Comparison of ENCODE assay signal across 8 cellular contexts in genomic region chr1:156625436-156626078, GRCh38. TPM values are rescaled to one million over a fixed set of nuclear protein-coding genes. Genes with fewer than 3 reads are reported as not detected.
DNase-seq lines count a peak whose midpoint lies in the region; ATAC-seq, FAIRE-seq and TF ChIP-seq lines count a peak whose summit lies in the region.

No MANE protein-coding gene starts in this region.

- POLR2A ChIA-PET in CD4-positive, alpha-beta T cell (lab: Charles Lee), result interaction anchor here (0.8 kb wide), 1 partner anchor 125 kb away, joined by 3 read pairs; the partner anchor contains the start of gene MEF2D
- POLR2A ChIA-PET in activated B cell treated with CpG ODN at 0.5 μM for 24 hours (lab: Charles Lee), result interaction anchor here (1.0 to 1.2 kb wide), 2 partner anchors 31 to 53 kb away, joined by 3 read pairs; no protein-coding TSS in a partner anchor

- peak; percentile 94 for TF ChIP-seq CTCF in CD4-positive, alpha-beta T cell (IDR thresholded peaks at IDR 0.05)
- peak; percentile 27 for TF ChIP-seq CTCF in activated B cell treated with CpG ODN at 0.5 μM for 24 hours (IDR thresholded peaks at IDR 0.05)
- TF ChIP-seq CTCF in bronchial epithelial cell (IDR thresholded peaks at IDR 0.05; ENCODE audit: insufficient read depth, low read length, severe bottlenecking), result peak; percentile 83
- peak; percentile 92 for TF ChIP-seq CTCF in kidney epithelial cell (IDR thresholded peaks at IDR 0.05; ENCODE audit: insufficient read depth, low read length, poor library complexity, severe bottlenecking)

- H3K4me3 ChIP-seq in bronchial epithelial cell (ENCODE audit: low read depth, low read length) (no peak overlapping the region), kidney epithelial cell (ENCODE audit: low read depth, low read length) (no peak overlapping the region)

- FAIRE-seq in bronchial epithelial cell (lab: Jason Lieb, UNC), result no peak

- peaks cover 74% of the 10 kb centered on the region for H3K27me3 Mint-ChIP-seq in CD4-positive, alpha-beta T cell
- peaks cover 32% of the 10 kb centered on the region for H3K27me3 Mint-ChIP-seq in activated B cell treated with CpG ODN at 0.5 μM for 24 hours

- DNase-seq in CD4-positive, alpha-beta T cell, result peak; percentile 55 to 78 (median 63)
- DNase-seq in KBM-7, result peak; percentile 65
- peak; percentile 66 for DNase-seq in activated B cell treated with CpG ODN at 0.5 μM for 24 hours
- DNase-seq in bronchial epithelial cell (ENCODE audit: low read depth), result peak; percentile 21
- DNase-seq in kidney epithelial cell (ENCODE audit: low read depth), result no peak
- peak; percentile 77 for DNase-seq in stimulated activated CD4-positive, alpha-beta T cell treated with anti-CD3 and anti-CD28 coated beads, Interleukin-4, amount 100 ng/mL, for 1 hour

- H3K36me3 ChIP-seq in bronchial epithelial cell (ENCODE audit: control insufficient read depth, insufficient read depth, low read length) (no peaks in the 10 kb centered on the region), kidney epithelial cell (ENCODE audit: control insufficient read depth, insufficient read depth, low read length) (no peaks in the 10 kb centered on the region)

- peaks cover 6% of the 10 kb centered on the region for H3K4me1 Mint-ChIP-seq in CD4-positive, alpha-beta T cell (ENCODE audit: low read depth)
- peaks cover 12% of the 10 kb centered on the region for H3K4me1 Mint-ChIP-seq in activated B cell treated with CpG ODN at 0.5 μM for 24 hours

- no peak overlapping the region for H3K27ac ChIP-seq in CD4-positive, alpha-beta T cell (ENCODE audit: low read depth, low read length)

- no peaks in the 10 kb centered on the region for H3K9me3 ChIP-seq in CD4-positive, alpha-beta T cell (ENCODE audit: control insufficient read depth, low read length)

- peak overlapping the region; percentile 86 for H3K4me3 Mint-ChIP-seq in CD4-positive, alpha-beta T cell
- H3K4me3 Mint-ChIP-seq in activated B cell treated with CpG ODN at 0.5 μM for 24 hours, result peak overlapping the region; percentile 74

- CTCF ChIA-PET in CD4-positive, alpha-beta T cell (lab: Charles Lee), result interaction anchor here (0.8 to 2.4 kb wide), 7 partner anchors 12 to 100 kb away, joined by 3 to 12 read pairs (median 6); partner anchors contain the start of gene BCAN
- CTCF ChIA-PET in activated B cell treated with CpG ODN at 0.5 μM for 24 hours (lab: Charles Lee), result interaction anchor here (0.6 to 5.4 kb wide), 13 partner anchors 9 to 302 kb away, joined by 3 to 63 read pairs (median 5); partner anchors contain the start of gene NES

- ATAC-seq in CD4-positive, alpha-beta T cell (ENCODE audit: poor library complexity), result peak; percentile 78
- peak; percentile 71 for ATAC-seq in activated B cell treated with CpG ODN at 0.5 μM for 24 hours (ENCODE audit: low read depth)
- ATAC-seq in HG03571 (IDR thresholded peaks at IDR 0.05; ENCODE audit: unreplicated experiment), result no peak
- no peak for ATAC-seq in GM21529 (IDR thresholded peaks at IDR 0.05; ENCODE audit: unreplicated experiment)

- in situ Hi-C loops in KBM-7 (cut with MboI; ENCODE audit: low pct_unique_long_range_greater_than_20kb, low sequenced_read_pairs), result no loop called here

- intact Hi-C loops in CD4-positive, alpha-beta T cell (cut with DNase I, micrococcal nuclease), result loop anchor here (1.0 to 5.0 kb wide), 4 partner anchors 32 to 101 kb away; partner anchors contain the start of gene NES (in 1 of the 2)
- intact Hi-C loops in activated B cell treated with CpG ODN at 0.5 μM for 24 hours (cut with micrococcal nuclease), result loop anchor here (1.0 to 2.0 kb wide), 4 partner anchors 17 to 265 kb away; partner anchors contain the start of gene BCAN

- no peaks in the 10 kb centered on the region for H3K36me3 Mint-ChIP-seq in CD4-positive, alpha-beta T cell (ENCODE audit: low read depth)
- H3K36me3 Mint-ChIP-seq in activated B cell treated with CpG ODN at 0.5 μM for 24 hours (ENCODE audit: low read depth), result no peaks in the 10 kb centered on the region

- no peak overlapping the region for H3K27ac Mint-ChIP-seq in CD4-positive, alpha-beta T cell
- H3K27ac Mint-ChIP-seq in activated B cell treated with CpG ODN at 0.5 μM for 24 hours, result peak overlapping the region; percentile 3

- peaks cover 51% of the 10 kb centered on the region for H3K27me3 ChIP-seq in CD4-positive, alpha-beta T cell (ENCODE audit: control insufficient read depth, insufficient read depth, low read length)
- peaks cover 27% of the 10 kb centered on the region for H3K27me3 ChIP-seq in bronchial epithelial cell (ENCODE audit: control insufficient read depth, insufficient read depth, low read length)
- peaks cover 41% of the 10 kb centered on the region for H3K27me3 ChIP-seq in kidney epithelial cell (ENCODE audit: control insufficient read depth, insufficient read depth, low read length)

- no peaks in the 10 kb centered on the region for H3K9me3 Mint-ChIP-seq in CD4-positive, alpha-beta T cell
- no peaks in the 10 kb centered on the region for H3K9me3 Mint-ChIP-seq in activated B cell treated with CpG ODN at 0.5 μM for 24 hours

RNA-seq across cellular contexts. Expression of gene HAPLN2, which starts 6.3 kb away (rescaled TPM):
- total RNA-seq in CD4-positive, alpha-beta T cell, result under 1 TPM; 0.44 to 0.56 TPM
- total RNA-seq in activated B cell treated with CpG ODN at 0.5 μM for 24 hours (not detected in 2 replicates), bronchial epithelial cell (under 0.01 TPM in 1 of 2 replicates, not detected in the other), kidney epithelial cell (not detected in 2 replicates)

RNA-seq across cellular contexts. Expression of gene BCAN, which starts 16.4 kb away (rescaled TPM):
- not detected for total RNA-seq in CD4-positive, alpha-beta T cell
- 0.27 and 0.51 TPM in 2 replicates for total RNA-seq in activated B cell treated with CpG ODN at 0.5 μM for 24 hours
- total RNA-seq in bronchial epithelial cell, result not detected in 2 replicates
- total RNA-seq in kidney epithelial cell, result 0.14 and 0.17 TPM in 2 replicates

RNA-seq across cellular contexts. Expression of gene GPATCH4, which starts 24.3 kb away (rescaled TPM):
- total RNA-seq in CD4-positive, alpha-beta T cell, result 10 to 100 TPM; 35.3 to 36.3 TPM
- total RNA-seq in activated B cell treated with CpG ODN at 0.5 μM for 24 hours (64.6 and 71.8 TPM in 2 replicates), bronchial epithelial cell (15.9 and 29.2 TPM in 2 replicates), kidney epithelial cell (19.1 and 21.8 TPM in 2 replicates)

RNA-seq across cellular contexts. Expression of gene NAXE, which starts 34.0 kb away (rescaled TPM):
- total RNA-seq in CD4-positive, alpha-beta T cell, result 10 to 100 TPM; 23.3 to 27.8 TPM
- total RNA-seq in activated B cell treated with CpG ODN at 0.5 μM for 24 hours (75.6 and 84.5 TPM in 2 replicates), bronchial epithelial cell (142 and 154 TPM in 2 replicates), kidney epithelial cell (83.8 and 115 TPM in 2 replicates)

RNA-seq across cellular contexts. Expression of gene TTC24, which starts 46.0 kb away (rescaled TPM):
- total RNA-seq in CD4-positive, alpha-beta T cell, result 1 to 10 TPM; 5.7 to 8.1 TPM
- total RNA-seq in activated B cell treated with CpG ODN at 0.5 μM for 24 hours (19.6 TPM in 2 replicates), bronchial epithelial cell (not detected in 2 replicates), kidney epithelial cell (not detected in 2 replicates)

Comparison
In these comparisons a context has a peak if more than half of its experiments do, and no peak if none do; other contexts are left out.
1. ATAC-seq: peak in CD4-positive, alpha-beta T cell (single experiment) and activated B cell treated with CpG ODN at 0.5 μM for 24 hours (single experiment); none in HG03571 (single experiment) and GM21529 (single experiment).
2. CTCF ChIP-seq: peak in every context shown above with its lines; median percentile 94 in CD4-positive, alpha-beta T cell; 92 in kidney epithelial cell; 83 in bronchial epithelial cell; 27 in activated B cell treated with CpG ODN at 0.5 μM for 24 hours.